In genomic region chr15:40857601-40858351, GRCh38 we compare ENCODE assay signal across 1 cellular context.
TF ChIP-seq lines count a peak whose summit lies in the region.

No MANE protein-coding gene starts in this region.

TF ChIP-seq in HepG2, 621 proteins besides CTCF, POLR2A, EP300 and RAD21 (continued from another document):
- TF ChIP-seq TFDP1 (CRISPR knock-in tag; IDR thresholded peaks at IDR 0.05; ENCODE audit: borderline replicate concordance) (no peak), ZBTB4 (CRISPR knock-in tag; IDR thresholded peaks at IDR 0.05; ENCODE audit: borderline replicate concordance) (no peak), ZNF687 (CRISPR knock-in tag; IDR thresholded peaks at IDR 0.05) (peak; percentile 64), RNF2 (conservative IDR thresholded peaks at IDR 0.05; ENCODE audit: low read depth) (no peak), NONO (IDR thresholded peaks at IDR 0.05) (no peak), NONO (CRISPR knock-in tag; conservative IDR thresholded peaks at IDR 0.05) (no peak), HES4 (CRISPR knock-in tag; IDR thresholded peaks at IDR 0.05; ENCODE audit: borderline replicate concordance) (no peak), SALL1 (CRISPR knock-in tag; IDR thresholded peaks at IDR 0.05) (peak; percentile 64), ZSCAN25 (CRISPR knock-in tag; IDR thresholded peaks at IDR 0.05) (peak; percentile 78), ZNF761 (CRISPR knock-in tag; conservative IDR thresholded peaks at IDR 0.05) (no peak), ETS1 (CRISPR knock-in tag; IDR thresholded peaks at IDR 0.05) (no peak), UBTF (CRISPR knock-in tag; IDR thresholded peaks at IDR 0.05) (peak; percentile 36; the same call in 1 of the 2 replicates), ZNF740 (CRISPR knock-in tag; IDR thresholded peaks at IDR 0.05) (peak; percentile 29; the same call in 1 of the 2 replicates), ZNF431 (CRISPR knock-in tag; IDR thresholded peaks at IDR 0.05; ENCODE audit: borderline replicate concordance, low read depth) (no peak)
